29 cellular contexts compared by ENCODE assay signal in the genomic region with DNA sequence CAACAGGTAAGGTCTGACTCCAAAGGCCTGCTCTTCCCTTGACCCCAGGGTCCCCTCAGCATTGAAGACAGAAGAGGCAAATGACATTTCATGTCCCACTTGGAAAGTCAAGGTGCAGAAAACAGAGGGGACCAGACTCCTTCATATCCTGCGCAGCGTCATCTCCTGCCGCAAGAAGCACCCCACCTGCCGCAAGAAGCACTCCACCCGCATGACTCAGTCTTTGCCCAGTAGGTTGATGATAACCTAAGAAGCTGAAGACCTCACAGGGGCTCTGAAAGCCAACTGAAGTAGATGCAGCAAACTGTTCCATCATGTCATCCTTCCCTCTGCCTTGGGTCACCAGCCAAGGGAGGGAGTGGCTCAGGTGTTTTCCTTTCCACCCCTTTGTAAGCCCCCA.
"Had no signal": no experiment of that assay in that cellular context is flagged by ENCODE, and none has a peak within 500 bp of the region (broad histone marks: within the 10 kb centered on the region; RNA-seq: fewer than 3 reads in every experiment).

No MANE protein-coding gene starts in this region.

- H3K4me3 Mint-ChIP-seq: natural killer cell; stimulated activated memory B cell treated with anti-CD40 and anti-IgM and Interleukin-4, amounts not matched to agents 10 μg/mL and 1 μg/mL and 100 μg/mL, for 72 hours; stimulated activated naive CD8-positive, alpha-beta T cell treated with anti-CD3 and anti-CD28 coated beads, Interleukin-15, amount 100 ng/mL, for 72 hours had no signal

- H3K27ac ChIP-seq: heart left ventricle, lower lobe of right lung, neutrophil, parathyroid adenoma, right atrium auricular region, right lobe of liver, tibial nerve, uterus had no signal

- H3K4me3 ChIP-seq: heart left ventricle, lower lobe of right lung, right atrium auricular region, right lobe of liver, smooth muscle cell, tibial nerve, uterus had no signal

- DNase-seq: heart left ventricle; hypothalamus; immature natural killer cell; kidney glomerular epithelial cell; left cardiac atrium; lower lobe of right lung; mammary epithelial cell; mesenchymal stem cell; naive B cell; natural killer cell; occipital lobe; stimulated activated CD4-positive, alpha-beta T cell treated with anti-CD3 and anti-CD28 coated beads, Interleukin-1b, Interleukin-23, amount 100 ng/mL, for 48 hours; stimulated activated CD4-positive, alpha-beta T cell treated with anti-CD3 and anti-CD28 coated beads, Interleukin-2, amount 100 ng/mL, for 48 hours; stimulated activated CD4-positive, alpha-beta T cell treated with anti-CD3 and anti-CD28 coated beads, Interleukin-4, amount 100 ng/mL, for 4 hours; stimulated activated CD8-positive, alpha-beta memory T cell treated with anti-CD3 and anti-CD28 coated beads, Interleukin-4, amount 100 ng/mL, for 48 hours; stimulated activated naive CD4-positive, alpha-beta T cell treated with Interleukin-2 at 50 U/mL for 16 hours; stimulated activated naive CD8-positive, alpha-beta T cell treated with anti-CD3 and anti-CD28 coated beads, Interleukin-15, amount 100 ng/mL, for 72 hours; uterus had no signal

- H3K4me1 ChIP-seq: heart left ventricle, lower lobe of right lung, parathyroid adenoma, right atrium auricular region, right lobe of liver, uterus had no signal

- H3K79me2 ChIP-seq: parathyroid adenoma had no signal

- ATAC-seq: heart left ventricle; left cardiac atrium; left lobe of liver; lower lobe of right lung; natural killer cell; stimulated activated memory B cell treated with anti-CD40 and anti-IgM and Interleukin-4, amounts not matched to agents 10 μg/mL and 1 μg/mL and 100 μg/mL, for 72 hours had no signal

- FAIRE-seq: islet of Langerhans had no signal

- H3K9me3 Mint-ChIP-seq: immature natural killer cell; natural killer cell; stimulated activated memory B cell treated with anti-CD40 and anti-IgM and Interleukin-4, amounts not matched to agents 10 μg/mL and 1 μg/mL and 100 μg/mL, for 72 hours; stimulated activated naive CD8-positive, alpha-beta T cell treated with anti-CD3 and anti-CD28 coated beads, Interleukin-15, amount 100 ng/mL, for 72 hours; type B pancreatic cell had no signal

- H3K27ac Mint-ChIP-seq: immature natural killer cell; naive B cell; natural killer cell; progenitor cell of endocrine pancreas; stimulated activated memory B cell treated with anti-CD40 and anti-IgM and Interleukin-4, amounts not matched to agents 10 μg/mL and 1 μg/mL and 100 μg/mL, for 72 hours; stimulated activated naive CD8-positive, alpha-beta T cell treated with anti-CD3 and anti-CD28 coated beads, Interleukin-15, amount 100 ng/mL, for 72 hours; type B pancreatic cell had no signal

- H3K27me3 ChIP-seq: right atrium auricular region, uterus had no signal

- H2AFZ ChIP-seq: parathyroid adenoma had no signal

- H3K4me2 ChIP-seq: smooth muscle cell had no signal

- H3K9ac ChIP-seq: parathyroid adenoma had no signal

- H3K4me1 Mint-ChIP-seq: stimulated activated naive CD8-positive, alpha-beta T cell treated with anti-CD3 and anti-CD28 coated beads, Interleukin-15, amount 100 ng/mL, for 72 hours had no signal

- H3K36me3 ChIP-seq: heart left ventricle, lower lobe of right lung, neutrophil, right atrium auricular region, right lobe of liver, tibial nerve, uterus had no signal

- H3K9me3 ChIP-seq: heart left ventricle, lower lobe of right lung, neutrophil, right atrium auricular region, right lobe of liver, tibial nerve, uterus had no signal

- H3K36me3 Mint-ChIP-seq: natural killer cell; stimulated activated memory B cell treated with anti-CD40 and anti-IgM and Interleukin-4, amounts not matched to agents 10 μg/mL and 1 μg/mL and 100 μg/mL, for 72 hours; type B pancreatic cell had no signal
